In the genomic region with DNA sequence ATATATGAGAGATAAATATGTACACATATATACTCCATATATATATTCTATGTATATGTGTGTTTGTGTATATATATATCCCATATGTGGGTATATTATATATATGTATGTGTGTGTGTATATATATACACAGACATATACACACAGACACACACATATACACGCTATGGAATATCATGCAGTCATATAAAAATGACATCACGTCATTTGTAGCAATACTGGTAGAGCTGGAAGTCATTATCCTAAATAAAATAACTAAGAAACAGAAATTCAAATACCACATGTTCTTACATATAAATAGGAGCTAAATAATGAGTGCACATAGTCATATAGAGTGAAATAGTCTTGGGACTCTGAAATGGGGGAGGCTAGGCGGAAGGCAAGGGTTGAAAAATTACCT, we compare ENCODE assay signal across 27 cellular contexts.
"Had no signal": no experiment of that assay in that cellular context is flagged by ENCODE, and none has a peak within 500 bp of the region (broad histone marks: within the 10 kb centered on the region; RNA-seq: fewer than 3 reads in every experiment).

No MANE protein-coding gene starts in this region.

- ATAC-seq: stimulated activated effector memory CD8-positive, alpha-beta T cell treated with anti-CD3 and anti-CD28 coated beads, Interleukin-12 subunit alpha, Interleukin-12 subunit beta, amount 100 ng/mL, for 72 hours; stimulated activated memory B cell treated with anti-CD40 and anti-IgM and Interleukin-4, amounts not matched to agents 10 μg/mL and 1 μg/mL and 100 μg/mL, for 72 hours; stimulated activated naive B cell treated with anti-CD40 and anti-IgM and Interleukin-4, amounts not matched to agents 10 μg/mL and 1 μg/mL and 100 μg/mL, for 72 hours; stimulated activated naive CD8-positive, alpha-beta T cell treated with anti-CD3 and anti-CD28 coated beads, Interleukin-15, amount 100 ng/mL, for 72 hours; stimulated activated naive CD8-positive, alpha-beta T cell treated with anti-CD3 and anti-CD28 coated beads, Interleukin-15, Interleukin-2, amounts not matched to agents 100 U/mL and 50 U/mL, for 24 hours; upper lobe of right lung had no signal

- H3K9me3 ChIP-seq: suprapubic skin, testis, thoracic aorta, thyroid gland, tibial artery, tibial nerve, upper lobe of left lung, upper lobe of right lung, uterus, vagina had no signal

- H3K27me3 ChIP-seq: stomach, suprapubic skin, testis, thyroid gland, tibial artery, tibial nerve, transverse colon, upper lobe of left lung, upper lobe of right lung, uterus, vagina had no signal

- FAIRE-seq: urothelium cell line had no signal

- H3K4me3 ChIP-seq: stomach, suprapubic skin, testis, thoracic aorta, thyroid gland, tibial artery, tibial nerve, transverse colon, upper lobe of left lung, upper lobe of right lung, uterus, vagina had no signal

- H3K27ac ChIP-seq: stomach, suprapubic skin, testis, thoracic aorta, thyroid gland, tibial artery, tibial nerve, transverse colon, upper lobe of left lung, upper lobe of right lung, uterus, vagina had no signal

- H3K4me1 ChIP-seq: stomach, suprapubic skin, testis, thyroid gland, tibial artery, tibial nerve, transverse colon, upper lobe of left lung, upper lobe of right lung, uterus, vagina had no signal

- H3K36me3 ChIP-seq: stomach, suprapubic skin, thoracic aorta, thyroid gland, tibial artery, tibial nerve, transverse colon, upper lobe of left lung, upper lobe of right lung, uterus, vagina had no signal

- DNase-seq: stimulated activated CD4-positive, alpha-beta T cell treated with anti-CD3 and anti-CD28 coated beads, Interleukin-2, amount 100 ng/mL, for 48 hours; stimulated activated CD4-positive, alpha-beta T cell treated with anti-CD3 and anti-CD28 coated beads, Interleukin-4, amount 100 ng/mL, for 1 hour; stimulated activated CD4-positive, alpha-beta T cell treated with anti-CD3 and anti-CD28 coated beads, Interleukin-4, amount 100 ng/mL, for 24 hours; stimulated activated CD4-positive, alpha-beta T cell treated with anti-CD3 and anti-CD28 coated beads, Interleukin-4, amount 100 ng/mL, for 4 hours; stimulated activated CD8-positive, alpha-beta memory T cell treated with anti-CD3 and anti-CD28 coated beads, Interleukin-4, amount 100 ng/mL, for 48 hours; stimulated activated naive B cell treated with anti-CD40 and anti-IgM and Interleukin-4, amounts not matched to agents 10 μg/mL and 1 μg/mL and 100 μg/mL, for 72 hours; stimulated activated naive CD4-positive, alpha-beta T cell; stimulated activated naive CD4-positive, alpha-beta T cell treated with Interleukin-2 at 50 U/mL for 16 hours; stimulated activated naive CD8-positive, alpha-beta T cell treated with anti-CD3 and anti-CD28 coated beads, Interleukin-15, amount 100 ng/mL, for 72 hours; stimulated activated naive CD8-positive, alpha-beta T cell treated with anti-CD3 and anti-CD28 coated beads, Interleukin-15, Interleukin-2, amounts not matched to agents 100 U/mL and 50 U/mL, for 24 hours; stomach; substantia nigra; testis; thyroid gland; tibial artery; transverse colon; trophoblast cell; upper lobe of left lung; upper lobe of right lung; uterus had no signal
